Comparison of ENCODE assay signal across 27 cellular contexts in genomic region chr13:110835721-110836599, GRCh38.
DNase-seq lines count a peak whose midpoint lies in the region; ATAC-seq, FAIRE-seq and TF ChIP-seq lines count a peak whose summit lies in the region.
"Had no signal": no experiment of that assay in that cellular context is flagged by ENCODE, and none has a peak within 500 bp of the region (broad histone marks: within the 10 kb centered on the region; RNA-seq: fewer than 3 reads in every experiment).

No MANE protein-coding gene starts in this region.

- H3K36me3 ChIP-seq in left lung, result no peaks in the 10 kb centered on the region
- H3K36me3 ChIP-seq: BLaER1 treated with 17β-estradiol and CSF1 and Interleukin-3, amounts not matched to agents 10 nM and 100 nM; SJSA1 had no signal

- no peaks in the 10 kb centered on the region for H3K9me3 ChIP-seq in left lung
- H3K9me3 ChIP-seq: A549; BLaER1 treated with 17β-estradiol and CSF1 and Interleukin-3, amounts not matched to agents 10 nM and 100 nM had no signal

- TF ChIP-seq CTCF in VCaP (conservative IDR thresholded peaks at IDR 0.05) (no peak), fibroblast of pulmonary artery (IDR thresholded peaks at IDR 0.05; ENCODE audit: low read length, missing control alignments) (no peak), left lung (IDR thresholded peaks at IDR 0.05) (no peak)

- intact Hi-C loops in left lung (cut with DNase I), result no loop called here

- FAIRE-seq in H54 (lab: Jason Lieb, UNC), result peak; percentile 80
- FAIRE-seq: A549, G401.6 had no signal

- no peaks in the 10 kb centered on the region for H3K4me1 ChIP-seq in left lung
- H3K4me1 ChIP-seq: A549; BLaER1 treated with 17β-estradiol and CSF1 and Interleukin-3, amounts not matched to agents 10 nM and 100 nM; SJSA1 had no signal

- ATAC-seq in left lung (peak; percentile 56), GM21825 (IDR thresholded peaks at IDR 0.05; ENCODE audit: unreplicated experiment) (no peak), HG03342 (IDR thresholded peaks at IDR 0.05; ENCODE audit: unreplicated experiment) (no peak), HG02610 (IDR thresholded peaks at IDR 0.05; ENCODE audit: unreplicated experiment) (no peak)
- ATAC-seq: A549 had no signal

- no peak for DNase-seq in H54 (ENCODE audit: insufficient read length, low spot score)
- peak; percentile 34 for DNase-seq in fibroblast of pulmonary artery (ENCODE audit: low read depth)
- DNase-seq in left lung, result no peak
- DNase-seq in stimulated activated CD4-positive, alpha-beta T cell treated with anti-CD3 and anti-CD28 coated beads, Interleukin-4, amount 100 ng/mL, for 4 hours, result no peak
- DNase-seq: AML-193; CD4-positive, alpha-beta T cell; COR-L47; MM.1S; NCI-H1048; NCI-H1417; NCI-H1694; NCI-H2029 treated with DMSO at 0.1 percent for 48 hours; NCI-H446 treated with DMSO at 0.1 percent for 48 hours; NCI-H526; NCI-H82; NK-92 treated with Interleukin-12 subunit alpha and Interleukin-12 subunit beta, amount 100 ng/mL, for 24 hours; Right ventricle myocardium superior; RPMI8226 had no signal

- H3K4me3 ChIP-seq in fibroblast of pulmonary artery (replicated peaks; ENCODE audit: low read depth, low read length), result no peak overlapping the region
- no peak overlapping the region for H3K4me3 ChIP-seq in left lung
- H3K4me3 ChIP-seq: A549; BLaER1 treated with 17β-estradiol and CSF1 and Interleukin-3, amounts not matched to agents 10 nM and 100 nM; SJSA1 had no signal

- TF ChIP-seq POLR2A in H54 (IDR thresholded peaks at IDR 0.05; ENCODE audit: low read depth, low read length), result no peak

- H3K27me3 ChIP-seq in left lung, result peaks cover 0 to 14% of the 10 kb centered on the region in 2 donors
- H3K27me3 ChIP-seq: BLaER1 treated with 17β-estradiol and CSF1 and Interleukin-3, amounts not matched to agents 10 nM and 100 nM had no signal

- H3K27ac ChIP-seq in VCaP (peak overlapping the region; percentile 99), left lung (no peak overlapping the region)
- H3K27ac ChIP-seq: A549; BLaER1 treated with 17β-estradiol and CSF1 and Interleukin-3, amounts not matched to agents 10 nM and 100 nM; KMS-11; SJSA1 had no signal
